1 cellular context compared by ENCODE assay signal in the genomic region with DNA sequence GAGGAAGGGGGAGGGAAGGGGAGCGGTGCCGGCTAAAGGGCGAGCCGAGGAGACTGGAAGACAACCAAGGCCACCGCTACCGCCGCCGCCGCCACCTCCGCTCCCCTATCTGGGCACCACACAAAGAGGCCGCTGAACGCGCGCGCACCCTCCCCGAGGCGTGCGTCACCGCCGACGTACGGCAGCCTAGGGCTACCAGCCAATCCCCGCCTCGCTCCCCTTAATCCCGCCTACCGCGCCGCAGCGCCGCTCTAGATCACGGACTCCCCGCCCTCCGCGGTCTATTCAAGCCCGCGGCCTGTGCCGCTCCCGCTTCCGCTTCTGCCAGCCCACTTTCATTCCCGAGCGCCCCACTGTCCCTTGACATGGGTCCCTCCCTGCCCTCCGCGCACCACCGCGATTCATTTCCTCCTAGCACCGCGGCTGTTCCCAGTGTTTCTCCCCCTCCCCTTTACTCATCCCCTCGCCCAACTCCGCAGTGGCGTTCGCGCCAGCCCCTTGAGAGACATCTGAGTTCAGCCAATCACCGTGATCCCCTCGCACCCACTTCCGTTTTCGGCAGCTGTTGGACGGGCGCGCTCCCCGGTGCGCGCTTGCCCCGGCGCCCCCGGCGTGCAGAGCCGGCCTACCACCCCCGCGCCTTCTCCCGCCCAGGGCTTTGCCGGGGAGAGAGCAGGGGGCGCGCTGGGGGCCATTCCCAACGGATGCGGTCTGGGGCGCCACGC.
A peak's percentile ranks its signal among the peaks of the same experiment; 100 is the strongest.
TF ChIP-seq lines count a peak whose summit lies in the region.

A gene (minus strand): TSS at position 128 of the 725 bp plus-strand sequence. CDS start 297 bp downstream, outside the sequence.

TF ChIP-seq in HepG2, 621 proteins besides CTCF, POLR2A, EP300 and RAD21 (continued from another document and continues in another):
- TF ChIP-seq SOX6 (IDR thresholded peaks at IDR 0.05) (no peak), SOX6 (CRISPR knock-in tag; IDR thresholded peaks at IDR 0.05) (peak; percentile 28), NCOA5 (CRISPR knock-in tag; IDR thresholded peaks at IDR 0.05) (no peak), ASH2L (IDR thresholded peaks at IDR 0.05; ENCODE audit: insufficient read length, low read depth, low read length) (peak; percentile 98), MBD4 (IDR thresholded peaks at IDR 0.05; ENCODE audit: borderline replicate concordance, low read length) (no peak), ZNF282 (IDR thresholded peaks at IDR 0.05; ENCODE audit: partially characterized antibody) (no peak), STAG1 (CRISPR knock-in tag; IDR thresholded peaks at IDR 0.05) (no peak), FOXK1 (CRISPR knock-in tag; IDR thresholded peaks at IDR 0.05; ENCODE audit: borderline replicate concordance, low read depth) (peak; percentile 10; the same call in 1 of the 2 replicates), EZH2 (conservative IDR thresholded peaks at IDR 0.05; ENCODE audit: low read depth, low read length) (no peak), ZMYM3 (CRISPR knock-in tag; IDR thresholded peaks at IDR 0.05) (no peak; the same call in 1 of the 2 replicates), CCDC6 (CRISPR knock-in tag; IDR thresholded peaks at IDR 0.05) (no peak; the same call in 1 of the 2 replicates), SPEN (CRISPR knock-in tag; IDR thresholded peaks at IDR 0.05; ENCODE audit: low read depth) (peak; percentile 69), IRX3 (CRISPR knock-in tag; IDR thresholded peaks at IDR 0.05; ENCODE audit: borderline replicate concordance, low read depth) (peak; percentile 49; the same call in 1 of the 2 replicates), BHLHE40 (IDR thresholded peaks at IDR 0.05; ENCODE audit: low read length) (no peak), SRSF1 (optimal IDR thresholded peaks at IDR 0.05; ENCODE audit: low read depth, low read length) (peak; percentile 100), WIZ (CRISPR knock-in tag; IDR thresholded peaks at IDR 0.05) (no peak), ISX (CRISPR knock-in tag; conservative IDR thresholded peaks at IDR 0.05) (no peak; the same call in 1 of the 2 replicates), ZNF143 (CRISPR knock-in tag; IDR thresholded peaks at IDR 0.05) (no peak), ZNF816 (CRISPR knock-in tag; IDR thresholded peaks at IDR 0.05; ENCODE audit: borderline replicate concordance) (peak; percentile 25), ZNF724P (CRISPR knock-in tag; IDR thresholded peaks at IDR 0.05; ENCODE audit: borderline replicate concordance) (peak; percentile 72; the same call in 1 of the 2 replicates), PCBP1 (IDR thresholded peaks at IDR 0.05; ENCODE audit: borderline replicate concordance, low read depth, low read length) (peak; percentile 77; the same call in 1 of the 2 replicates), RBAK (CRISPR knock-in tag; IDR thresholded peaks at IDR 0.05) (no peak)
- TF ChIP-seq, protein P1, sequence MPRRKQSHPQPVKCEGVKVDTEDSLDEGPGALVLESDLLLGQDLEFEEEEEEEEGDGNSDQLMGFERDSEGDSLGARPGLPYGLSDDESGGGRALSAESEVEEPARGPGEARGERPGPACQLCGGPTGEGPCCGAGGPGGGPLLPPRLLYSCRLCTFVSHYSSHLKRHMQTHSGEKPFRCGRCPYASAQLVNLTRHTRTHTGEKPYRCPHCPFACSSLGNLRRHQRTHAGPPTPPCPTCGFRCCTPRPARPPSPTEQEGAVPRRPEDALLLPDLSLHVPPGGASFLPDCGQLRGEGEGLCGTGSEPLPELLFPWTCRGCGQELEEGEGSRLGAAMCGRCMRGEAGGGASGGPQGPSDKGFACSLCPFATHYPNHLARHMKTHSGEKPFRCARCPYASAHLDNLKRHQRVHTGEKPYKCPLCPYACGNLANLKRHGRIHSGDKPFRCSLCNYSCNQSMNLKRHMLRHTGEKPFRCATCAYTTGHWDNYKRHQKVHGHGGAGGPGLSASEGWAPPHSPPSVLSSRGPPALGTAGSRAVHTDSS (CRISPR knock-in tag; conservative IDR thresholded peaks at IDR 0.05): no peak
- TF ChIP-seq, protein P2, sequence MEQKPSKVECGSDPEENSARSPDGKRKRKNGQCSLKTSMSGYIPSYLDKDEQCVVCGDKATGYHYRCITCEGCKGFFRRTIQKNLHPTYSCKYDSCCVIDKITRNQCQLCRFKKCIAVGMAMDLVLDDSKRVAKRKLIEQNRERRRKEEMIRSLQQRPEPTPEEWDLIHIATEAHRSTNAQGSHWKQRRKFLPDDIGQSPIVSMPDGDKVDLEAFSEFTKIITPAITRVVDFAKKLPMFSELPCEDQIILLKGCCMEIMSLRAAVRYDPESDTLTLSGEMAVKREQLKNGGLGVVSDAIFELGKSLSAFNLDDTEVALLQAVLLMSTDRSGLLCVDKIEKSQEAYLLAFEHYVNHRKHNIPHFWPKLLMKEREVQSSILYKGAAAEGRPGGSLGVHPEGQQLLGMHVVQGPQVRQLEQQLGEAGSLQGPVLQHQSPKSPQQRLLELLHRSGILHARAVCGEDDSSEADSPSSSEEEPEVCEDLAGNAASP (CRISPR knock-in tag; IDR thresholded peaks at IDR 0.05; ENCODE audit: borderline replicate concordance): peak; percentile 33; the same call in 1 of the 2 replicates
- TF ChIP-seq, protein P3, sequence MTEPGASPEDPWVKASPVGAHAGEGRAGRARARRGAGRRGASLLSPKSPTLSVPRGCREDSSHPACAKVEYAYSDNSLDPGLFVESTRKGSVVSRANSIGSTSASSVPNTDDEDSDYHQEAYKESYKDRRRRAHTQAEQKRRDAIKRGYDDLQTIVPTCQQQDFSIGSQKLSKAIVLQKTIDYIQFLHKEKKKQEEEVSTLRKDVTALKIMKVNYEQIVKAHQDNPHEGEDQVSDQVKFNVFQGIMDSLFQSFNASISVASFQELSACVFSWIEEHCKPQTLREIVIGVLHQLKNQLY (CRISPR knock-in tag; IDR thresholded peaks at IDR 0.05): peak; percentile 13; the same call in 1 of the 2 replicates
- TF ChIP-seq, protein P4, sequence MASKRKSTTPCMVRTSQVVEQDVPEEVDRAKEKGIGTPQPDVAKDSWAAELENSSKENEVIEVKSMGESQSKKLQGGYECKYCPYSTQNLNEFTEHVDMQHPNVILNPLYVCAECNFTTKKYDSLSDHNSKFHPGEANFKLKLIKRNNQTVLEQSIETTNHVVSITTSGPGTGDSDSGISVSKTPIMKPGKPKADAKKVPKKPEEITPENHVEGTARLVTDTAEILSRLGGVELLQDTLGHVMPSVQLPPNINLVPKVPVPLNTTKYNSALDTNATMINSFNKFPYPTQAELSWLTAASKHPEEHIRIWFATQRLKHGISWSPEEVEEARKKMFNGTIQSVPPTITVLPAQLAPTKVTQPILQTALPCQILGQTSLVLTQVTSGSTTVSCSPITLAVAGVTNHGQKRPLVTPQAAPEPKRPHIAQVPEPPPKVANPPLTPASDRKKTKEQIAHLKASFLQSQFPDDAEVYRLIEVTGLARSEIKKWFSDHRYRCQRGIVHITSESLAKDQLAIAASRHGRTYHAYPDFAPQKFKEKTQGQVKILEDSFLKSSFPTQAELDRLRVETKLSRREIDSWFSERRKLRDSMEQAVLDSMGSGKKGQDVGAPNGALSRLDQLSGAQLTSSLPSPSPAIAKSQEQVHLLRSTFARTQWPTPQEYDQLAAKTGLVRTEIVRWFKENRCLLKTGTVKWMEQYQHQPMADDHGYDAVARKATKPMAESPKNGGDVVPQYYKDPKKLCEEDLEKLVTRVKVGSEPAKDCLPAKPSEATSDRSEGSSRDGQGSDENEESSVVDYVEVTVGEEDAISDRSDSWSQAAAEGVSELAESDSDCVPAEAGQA (IDR thresholded peaks at IDR 0.05; ENCODE audit: low read depth): no peak
- TF ChIP-seq, protein P4 (CRISPR knock-in tag; IDR thresholded peaks at IDR 0.05; ENCODE audit: borderline replicate concordance): no peak
- TF ChIP-seq, protein P5, sequence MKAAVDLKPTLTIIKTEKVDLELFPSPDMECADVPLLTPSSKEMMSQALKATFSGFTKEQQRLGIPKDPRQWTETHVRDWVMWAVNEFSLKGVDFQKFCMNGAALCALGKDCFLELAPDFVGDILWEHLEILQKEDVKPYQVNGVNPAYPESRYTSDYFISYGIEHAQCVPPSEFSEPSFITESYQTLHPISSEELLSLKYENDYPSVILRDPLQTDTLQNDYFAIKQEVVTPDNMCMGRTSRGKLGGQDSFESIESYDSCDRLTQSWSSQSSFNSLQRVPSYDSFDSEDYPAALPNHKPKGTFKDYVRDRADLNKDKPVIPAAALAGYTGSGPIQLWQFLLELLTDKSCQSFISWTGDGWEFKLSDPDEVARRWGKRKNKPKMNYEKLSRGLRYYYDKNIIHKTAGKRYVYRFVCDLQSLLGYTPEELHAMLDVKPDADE (CRISPR knock-in tag; IDR thresholded peaks at IDR 0.05): no peak
- TF ChIP-seq, protein P6, sequence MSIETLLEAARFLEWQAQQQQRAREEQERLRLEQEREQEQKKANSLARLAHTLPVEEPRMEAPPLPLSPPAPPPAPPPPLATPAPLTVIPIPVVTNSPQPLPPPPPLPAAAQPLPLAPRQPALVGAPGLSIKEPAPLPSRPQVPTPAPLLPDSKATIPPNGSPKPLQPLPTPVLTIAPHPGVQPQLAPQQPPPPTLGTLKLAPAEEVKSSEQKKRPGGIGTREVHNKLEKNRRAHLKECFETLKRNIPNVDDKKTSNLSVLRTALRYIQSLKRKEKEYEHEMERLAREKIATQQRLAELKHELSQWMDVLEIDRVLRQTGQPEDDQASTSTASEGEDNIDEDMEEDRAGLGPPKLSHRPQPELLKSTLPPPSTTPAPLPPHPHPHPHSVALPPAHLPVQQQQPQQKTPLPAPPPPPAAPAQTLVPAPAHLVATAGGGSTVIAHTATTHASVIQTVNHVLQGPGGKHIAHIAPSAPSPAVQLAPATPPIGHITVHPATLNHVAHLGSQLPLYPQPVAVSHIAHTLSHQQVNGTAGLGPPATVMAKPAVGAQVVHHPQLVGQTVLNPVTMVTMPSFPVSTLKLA (IDR thresholded peaks at IDR 0.05): no peak; the same call in 1 of the 2 replicates
- TF ChIP-seq, protein P7, sequence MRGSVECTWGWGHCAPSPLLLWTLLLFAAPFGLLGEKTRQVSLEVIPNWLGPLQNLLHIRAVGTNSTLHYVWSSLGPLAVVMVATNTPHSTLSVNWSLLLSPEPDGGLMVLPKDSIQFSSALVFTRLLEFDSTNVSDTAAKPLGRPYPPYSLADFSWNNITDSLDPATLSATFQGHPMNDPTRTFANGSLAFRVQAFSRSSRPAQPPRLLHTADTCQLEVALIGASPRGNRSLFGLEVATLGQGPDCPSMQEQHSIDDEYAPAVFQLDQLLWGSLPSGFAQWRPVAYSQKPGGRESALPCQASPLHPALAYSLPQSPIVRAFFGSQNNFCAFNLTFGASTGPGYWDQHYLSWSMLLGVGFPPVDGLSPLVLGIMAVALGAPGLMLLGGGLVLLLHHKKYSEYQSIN (CRISPR knock-in tag; IDR thresholded peaks at IDR 0.05; ENCODE audit: borderline replicate concordance): no peak
- TF ChIP-seq, protein P8, sequence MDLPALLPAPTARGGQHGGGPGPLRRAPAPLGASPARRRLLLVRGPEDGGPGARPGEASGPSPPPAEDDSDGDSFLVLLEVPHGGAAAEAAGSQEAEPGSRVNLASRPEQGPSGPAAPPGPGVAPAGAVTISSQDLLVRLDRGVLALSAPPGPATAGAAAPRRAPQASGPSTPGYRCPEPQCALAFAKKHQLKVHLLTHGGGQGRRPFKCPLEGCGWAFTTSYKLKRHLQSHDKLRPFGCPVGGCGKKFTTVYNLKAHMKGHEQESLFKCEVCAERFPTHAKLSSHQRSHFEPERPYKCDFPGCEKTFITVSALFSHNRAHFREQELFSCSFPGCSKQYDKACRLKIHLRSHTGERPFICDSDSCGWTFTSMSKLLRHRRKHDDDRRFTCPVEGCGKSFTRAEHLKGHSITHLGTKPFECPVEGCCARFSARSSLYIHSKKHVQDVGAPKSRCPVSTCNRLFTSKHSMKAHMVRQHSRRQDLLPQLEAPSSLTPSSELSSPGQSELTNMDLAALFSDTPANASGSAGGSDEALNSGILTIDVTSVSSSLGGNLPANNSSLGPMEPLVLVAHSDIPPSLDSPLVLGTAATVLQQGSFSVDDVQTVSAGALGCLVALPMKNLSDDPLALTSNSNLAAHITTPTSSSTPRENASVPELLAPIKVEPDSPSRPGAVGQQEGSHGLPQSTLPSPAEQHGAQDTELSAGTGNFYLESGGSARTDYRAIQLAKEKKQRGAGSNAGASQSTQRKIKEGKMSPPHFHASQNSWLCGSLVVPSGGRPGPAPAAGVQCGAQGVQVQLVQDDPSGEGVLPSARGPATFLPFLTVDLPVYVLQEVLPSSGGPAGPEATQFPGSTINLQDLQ (CRISPR knock-in tag; IDR thresholded peaks at IDR 0.05): peak; percentile 74; the same call in 1 of the 2 replicates
- TF ChIP-seq, protein P9, sequence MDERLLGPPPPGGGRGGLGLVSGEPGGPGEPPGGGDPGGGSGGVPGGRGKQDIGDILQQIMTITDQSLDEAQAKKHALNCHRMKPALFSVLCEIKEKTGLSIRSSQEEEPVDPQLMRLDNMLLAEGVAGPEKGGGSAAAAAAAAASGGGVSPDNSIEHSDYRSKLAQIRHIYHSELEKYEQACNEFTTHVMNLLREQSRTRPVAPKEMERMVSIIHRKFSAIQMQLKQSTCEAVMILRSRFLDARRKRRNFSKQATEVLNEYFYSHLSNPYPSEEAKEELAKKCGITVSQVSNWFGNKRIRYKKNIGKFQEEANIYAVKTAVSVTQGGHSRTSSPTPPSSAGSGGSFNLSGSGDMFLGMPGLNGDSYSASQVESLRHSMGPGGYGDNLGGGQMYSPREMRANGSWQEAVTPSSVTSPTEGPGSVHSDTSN (CRISPR knock-in tag; IDR thresholded peaks at IDR 0.05): peak; percentile 90
- TF ChIP-seq, protein P10, sequence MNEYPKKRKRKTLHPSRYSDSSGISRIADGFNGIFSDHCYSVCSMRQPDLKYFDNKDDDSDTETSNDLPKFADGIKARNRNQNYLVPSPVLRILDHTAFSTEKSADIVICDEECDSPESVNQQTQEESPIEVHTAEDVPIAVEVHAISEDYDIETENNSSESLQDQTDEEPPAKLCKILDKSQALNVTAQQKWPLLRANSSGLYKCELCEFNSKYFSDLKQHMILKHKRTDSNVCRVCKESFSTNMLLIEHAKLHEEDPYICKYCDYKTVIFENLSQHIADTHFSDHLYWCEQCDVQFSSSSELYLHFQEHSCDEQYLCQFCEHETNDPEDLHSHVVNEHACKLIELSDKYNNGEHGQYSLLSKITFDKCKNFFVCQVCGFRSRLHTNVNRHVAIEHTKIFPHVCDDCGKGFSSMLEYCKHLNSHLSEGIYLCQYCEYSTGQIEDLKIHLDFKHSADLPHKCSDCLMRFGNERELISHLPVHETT (CRISPR knock-in tag; conservative IDR thresholded peaks at IDR 0.05): peak; percentile 40; the same call in 1 of the 2 replicates
